ENCODE assay signal across 8 cellular contexts in the genomic region with DNA sequence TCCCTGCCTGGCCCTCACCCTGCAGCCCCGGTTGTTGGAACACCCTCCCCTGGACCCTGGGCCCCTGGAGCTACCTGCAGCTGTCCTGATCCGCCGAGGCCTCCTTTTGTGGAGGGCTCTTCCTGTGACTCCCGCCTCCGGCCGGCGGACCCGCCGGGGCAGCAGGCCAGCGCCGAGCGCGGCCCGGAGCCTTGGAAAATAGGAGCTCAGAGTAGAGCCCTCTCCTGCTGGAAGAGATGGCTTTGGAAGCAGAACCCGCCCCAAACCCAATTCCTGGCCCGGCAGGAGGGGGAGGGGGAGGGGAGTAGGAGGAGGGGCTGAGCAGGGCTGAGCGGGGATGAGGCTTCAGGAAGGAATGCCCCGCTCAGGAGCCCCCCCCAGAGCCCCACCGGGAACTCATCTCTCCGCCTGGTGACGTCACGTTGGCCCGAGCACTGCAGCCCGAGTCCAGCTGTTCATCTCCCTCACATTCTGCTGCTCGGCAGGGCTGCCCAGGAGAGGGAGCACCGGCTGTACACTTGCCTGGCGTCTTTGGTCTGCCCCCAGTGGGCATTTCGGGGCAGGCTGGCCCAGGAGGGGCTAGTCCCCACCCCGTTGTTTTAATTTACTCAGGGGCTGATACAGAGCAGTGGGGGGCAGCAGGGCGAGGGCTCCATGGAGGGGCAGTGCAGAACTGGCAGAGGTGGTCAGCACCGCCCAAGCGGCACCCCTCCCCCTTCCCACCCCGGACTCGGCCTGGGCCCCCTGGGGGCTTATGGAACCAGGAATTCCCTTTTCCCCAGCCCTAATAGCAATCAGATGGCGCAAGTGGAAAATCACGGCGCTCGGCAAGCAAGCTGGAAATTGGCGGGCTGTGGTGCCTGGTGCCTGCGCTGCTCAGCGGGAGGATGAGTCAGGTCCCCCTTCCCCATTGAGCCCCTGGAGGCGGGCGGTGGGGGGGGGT. TPM values are rescaled to one million over a fixed set of nuclear protein-coding genes. Genes with fewer than 3 reads are reported as not detected.
A peak's percentile ranks its signal among the peaks of the same experiment; 100 is the strongest.
DNase-seq lines count a peak whose midpoint lies in the region; ATAC-seq, FAIRE-seq and TF ChIP-seq lines count a peak whose summit lies in the region.

A gene with protein sequence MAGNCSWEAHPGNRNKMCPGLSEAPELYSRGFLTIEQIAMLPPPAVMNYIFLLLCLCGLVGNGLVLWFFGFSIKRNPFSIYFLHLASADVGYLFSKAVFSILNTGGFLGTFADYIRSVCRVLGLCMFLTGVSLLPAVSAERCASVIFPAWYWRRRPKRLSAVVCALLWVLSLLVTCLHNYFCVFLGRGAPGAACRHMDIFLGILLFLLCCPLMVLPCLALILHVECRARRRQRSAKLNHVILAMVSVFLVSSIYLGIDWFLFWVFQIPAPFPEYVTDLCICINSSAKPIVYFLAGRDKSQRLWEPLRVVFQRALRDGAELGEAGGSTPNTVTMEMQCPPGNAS (minus strand): TSS at position 238 of the 943 bp plus-strand sequence. CDS start 3,345 bp downstream, outside the sequence.

- DNase-seq in AG04449 (ENCODE audit: low read depth, low spot score) (no peak), endothelial cell of umbilical vein (ENCODE audit: low read depth, low spot score) (no peak), mucosa of gallbladder (ENCODE audit: low spot score) (peak; percentile 90)

- no peak for TF ChIP-seq POLR2A in endothelial cell of umbilical vein (IDR thresholded peaks at IDR 0.05; ENCODE audit: low read depth, low read length)

- H3K27ac ChIP-seq in endothelial cell of umbilical vein (ENCODE audit: insufficient read depth, low read depth, low read length) = no peak within 1 kb of the TSS

- TF ChIP-seq CTCF in AG04449 (IDR thresholded peaks at IDR 0.05; ENCODE audit: insufficient read depth, low read length, missing control alignments) (peak; percentile 93), endothelial cell of umbilical vein (IDR thresholded peaks at IDR 0.05; ENCODE audit: extremely low read depth in 1 of 2, insufficient read depth in 1 of 2, low read depth in 1 of 2, low read length in 2 of 2) (peak; percentile 6 to 41)

- no peak within 1 kb of the TSS for H2AFZ ChIP-seq in endothelial cell of umbilical vein (ENCODE audit: low read depth, low read length)

- TF ChIP-seq RAD21 in Ishikawa (IDR thresholded peaks at IDR 0.05; ENCODE audit: low read depth) = no peak

- H3K4me3 ChIP-seq in AG04449 (ENCODE audit: low read depth, low read length) (peak within 1 kb of the TSS; percentile 70), endothelial cell of umbilical vein (replicated peaks in 1 of 3; ENCODE audit: insufficient read depth in 1 of 3, low read depth in 1 of 3, low read length in 3 of 3) (no peak within 1 kb of the TSS)

- no TSS peak for BruUV-seq in endothelial cell of umbilical vein (replicated peaks; lab: Mats Ljungman, UMichigan)

- H3K4me1 ChIP-seq in endothelial cell of umbilical vein (ENCODE audit: control insufficient read depth, extremely low read depth, insufficient read depth, low read length) = no peaks in the 10 kb centered on the region

- dilution Hi-C loops in endothelial cell of umbilical vein (cut with MboI; ENCODE audit: extremely low pct_ligation_motif_present, low sequenced_read_pairs) = no loop called here

- intact Hi-C loops in endothelial cell of umbilical vein (cut with micrococcal nuclease) = no loop called here

- CTCF ChIA-PET in AG04449 (lab: Yijun Ruan, JAX) (interaction anchor here (0.8 to 4.6 kb wide), 13 partner anchors 9 to 123 kb away, joined by 3 to 37 read pairs (median 4); a partner anchor contains a TSS), endothelial cell of umbilical vein (lab: Charles Lee) (interaction anchor here (0.8 to 1.3 kb wide), 2 partner anchors 12 to 56 kb away, joined by 3 to 5 read pairs; no protein-coding TSS in a partner anchor)

- H3K9me1 ChIP-seq in endothelial cell of umbilical vein (replicated peaks; ENCODE audit: control insufficient read depth, extremely low read depth, insufficient read depth, low read length) = no peaks in the 10 kb centered on the region

- no peaks in the 10 kb centered on the region for H3K79me2 ChIP-seq in endothelial cell of umbilical vein (ENCODE audit: control insufficient read depth, insufficient read depth, low read length)

- no peaks in the 10 kb centered on the region for H4K20me1 ChIP-seq in endothelial cell of umbilical vein (replicated peaks; ENCODE audit: control insufficient read depth, extremely low read depth, insufficient read depth, low read length)

- H3K9ac ChIP-seq in endothelial cell of umbilical vein (replicated peaks; ENCODE audit: extremely low read depth, insufficient read depth, low read length) = no peak within 1 kb of the TSS

- H3K27me3 ChIP-seq in endothelial cell of umbilical vein (ENCODE audit: control insufficient read depth in 2 of 2, insufficient read depth in 2 of 2, low read length in 2 of 2) = peaks cover 36 to 45% of the 10 kb centered on the region in 2 experiments

- H3K9me3 ChIP-seq in endothelial cell of umbilical vein (replicated peaks; ENCODE audit: control insufficient read depth, insufficient read depth, low read length) = no peaks in the 10 kb centered on the region

- no peak for ATAC-seq in HG03378 (IDR thresholded peaks at IDR 0.05; ENCODE audit: unreplicated experiment)
- no peak for ATAC-seq in HG03342 (IDR thresholded peaks at IDR 0.05; ENCODE audit: unreplicated experiment)
- ATAC-seq in HG03139 (IDR thresholded peaks at IDR 0.05; ENCODE audit: unreplicated experiment) = no peak
- no peak for ATAC-seq in HG02884 (IDR thresholded peaks at IDR 0.05; ENCODE audit: unreplicated experiment)

- H3K4me2 ChIP-seq in endothelial cell of umbilical vein (ENCODE audit: insufficient read depth, low read length) = no peak within 1 kb of the TSS

- FAIRE-seq in endothelial cell of umbilical vein (lab: Jason Lieb, UNC) = no peak

- POLR2A ChIA-PET in AG04449 (lab: Yijun Ruan, JAX) = interaction anchor here (0.9 to 1.2 kb wide), 2 partner anchors 9 to 124 kb away, joined by 3 to 4 read pairs; no protein-coding TSS in a partner anchor
- POLR2A ChIA-PET in endothelial cell of umbilical vein (lab: Charles Lee) = no interaction called here

- no peaks in the 10 kb centered on the region for H3K36me3 ChIP-seq in endothelial cell of umbilical vein (ENCODE audit: control insufficient read depth in 2 of 2, extremely low read depth in 1 of 2, insufficient read depth in 2 of 2, low read length in 2 of 2)

- TF ChIP-seq EP300 in Ishikawa (IDR thresholded peaks at IDR 0.05; ENCODE audit: borderline replicate concordance) = no peak

TF ChIP-seq in Ishikawa, 13 proteins besides CTCF, POLR2A, EP300 and RAD21:
- TF ChIP-seq, protein P1, sequence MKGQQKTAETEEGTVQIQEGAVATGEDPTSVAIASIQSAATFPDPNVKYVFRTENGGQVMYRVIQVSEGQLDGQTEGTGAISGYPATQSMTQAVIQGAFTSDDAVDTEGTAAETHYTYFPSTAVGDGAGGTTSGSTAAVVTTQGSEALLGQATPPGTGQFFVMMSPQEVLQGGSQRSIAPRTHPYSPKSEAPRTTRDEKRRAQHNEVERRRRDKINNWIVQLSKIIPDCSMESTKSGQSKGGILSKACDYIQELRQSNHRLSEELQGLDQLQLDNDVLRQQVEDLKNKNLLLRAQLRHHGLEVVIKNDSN (IDR thresholded peaks at IDR 0.05) = no peak
- TF ChIP-seq FOXM1 (IDR thresholded peaks at IDR 0.05; ENCODE audit: borderline replicate concordance, low read depth) (no peak), ZBTB7A (IDR thresholded peaks at IDR 0.05; ENCODE audit: low read depth) (peak; percentile 50; the same call in 1 of the 2 replicates), TAF1 (IDR thresholded peaks at IDR 0.05; ENCODE audit: low read depth) (no peak)
- TF ChIP-seq, protein P2, sequence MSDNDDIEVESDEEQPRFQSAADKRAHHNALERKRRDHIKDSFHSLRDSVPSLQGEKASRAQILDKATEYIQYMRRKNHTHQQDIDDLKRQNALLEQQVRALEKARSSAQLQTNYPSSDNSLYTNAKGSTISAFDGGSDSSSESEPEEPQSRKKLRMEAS (IDR thresholded peaks at IDR 0.05) = no peak

TF ChIP-seq in endothelial cell of umbilical vein, 7 proteins besides CTCF, POLR2A, EP300 and RAD21:
- no peak for TF ChIP-seq GATA2 (IDR thresholded peaks at IDR 0.05; ENCODE audit: insufficient read depth, insufficient read length, low read depth, low read length)
- TF ChIP-seq EZH2 (IDR thresholded peaks at IDR 0.05; ENCODE audit: borderline replicate concordance, low read depth, low read length, severe bottlenecking) = peak; percentile 65
- no peak for TF ChIP-seq MYC (IDR thresholded peaks at IDR 0.05; ENCODE audit: low read depth, low read length)
- TF ChIP-seq JUN (IDR thresholded peaks at IDR 0.05; ENCODE audit: borderline replicate concordance, insufficient read depth, insufficient read length, low read depth) = no peak
- TF ChIP-seq POLR2AphosphoS5 (IDR thresholded peaks at IDR 0.05; ENCODE audit: insufficient read depth, low read depth, low read length) = no peak
- TF ChIP-seq, protein P2 (IDR thresholded peaks at IDR 0.05; ENCODE audit: insufficient read depth, insufficient read length) = no peak
- no peak for TF ChIP-seq FOS (IDR thresholded peaks at IDR 0.05; ENCODE audit: borderline replicate concordance, insufficient read depth, low read length)

RNA-seq across cellular contexts. Expression of the gene that starts here (rescaled TPM):
- total RNA-seq in endothelial cell of umbilical vein = not detected in 2 replicates
- not detected in 2 replicates for polyA plus RNA-seq in endothelial cell of umbilical vein
- not detected in 2 replicates for polyA plus RNA-seq in endothelial cell of umbilical vein (2011; cell fraction: cytosol; rRNA removed)
- not detected in 2 replicates for polyA plus RNA-seq in endothelial cell of umbilical vein (2011; cell fraction: nucleus; rRNA removed)
- not detected in 2 replicates for polyA plus RNA-seq in endothelial cell of umbilical vein (2012)
- not detected in 2 replicates for polyA minus RNA-seq in endothelial cell of umbilical vein
- polyA minus RNA-seq in endothelial cell of umbilical vein (2011; cell fraction: cytosol; rRNA and poly(A)+ RNA removed) = not detected
- polyA minus RNA-seq in endothelial cell of umbilical vein (2011; cell fraction: nucleus; rRNA and poly(A)+ RNA removed) = not detected in 2 replicates
- 43.8 TPM for total RNA-seq in mucosa of gallbladder

Comparison
In these comparisons a context has a peak if more than half of its experiments do, and no peak if none do; other contexts are left out.
1. RNA of the gene that starts here (total RNA-seq): 43.8 TPM in mucosa of gallbladder (single experiment); not detected in endothelial cell of umbilical vein; every median in the first group is over 10 times any median in the second.